In genomic region chr1:111471012-111471411, GRCh38 we compare ENCODE assay signal across 8 cellular contexts. TPM values are rescaled to one million over a fixed set of nuclear protein-coding genes. Genes with fewer than 3 reads are reported as not detected.
DNase-seq lines count a peak whose midpoint lies in the region; ATAC-seq and FAIRE-seq lines count a peak whose summit lies in the region.
"Had no signal": no experiment of that assay in that cellular context is flagged by ENCODE, and none has a peak within 500 bp of the region (broad histone marks: within the 10 kb centered on the region; RNA-seq: fewer than 3 reads in every experiment).

No MANE protein-coding gene starts in this region.

- intact Hi-C loops in left colon (cut with DNase I, micrococcal nuclease) = no loop called here

- no peak overlapping the region for H4K5ac ChIP-seq in mesendoderm (ENCODE audit: low read length)

- H3K4me2 ChIP-seq in mesendoderm (ENCODE audit: low read length) = no peak overlapping the region

- no peak overlapping the region for H3K23ac ChIP-seq in mesendoderm (ENCODE audit: low read length)

- no peak overlapping the region for H3K9ac ChIP-seq in mesendoderm (ENCODE audit: low read length)

- H3K27ac ChIP-seq in mesendoderm (ENCODE audit: low read depth, low read length) = no peak overlapping the region

- no peaks in the 10 kb centered on the region for H3K36me3 ChIP-seq in mesendoderm (ENCODE audit: control insufficient read depth, insufficient read depth, low read length)

- no peak overlapping the region for H3K56ac ChIP-seq in mesendoderm (ENCODE audit: low read length)

- no peak overlapping the region for H3K4me3 ChIP-seq in mesendoderm (ENCODE audit: low read length)

- no peak overlapping the region for H2BK15ac ChIP-seq in mesendoderm (replicated peaks; ENCODE audit: low read depth)

- H3K4ac ChIP-seq in mesendoderm (ENCODE audit: low read depth, low read length) = no peak overlapping the region

- no peaks in the 10 kb centered on the region for H3K79me2 ChIP-seq in mesendoderm (ENCODE audit: control insufficient read depth, insufficient read depth, low read length)

- no peak overlapping the region for H2BK120ac ChIP-seq in mesendoderm (ENCODE audit: low read depth, low read length)

- no peak overlapping the region for H2BK5ac ChIP-seq in mesendoderm (ENCODE audit: low read length)

- H3K27me3 ChIP-seq in mesendoderm (ENCODE audit: insufficient read depth, low read length, poor library complexity) = no peaks in the 10 kb centered on the region

- no peaks in the 10 kb centered on the region for H3K4me1 ChIP-seq in mesendoderm (ENCODE audit: control insufficient read depth, low read depth, low read length)

- WGBS in mesendoderm (ENCODE audit: extremely low coverage, insufficient coverage, low lambda C conversion rate) = no CpG with 5 or more reads among the region's 3 CpGs

- in situ Hi-C loops in KBM-7 (cut with MboI; ENCODE audit: low pct_unique_long_range_greater_than_20kb, low sequenced_read_pairs) = no loop called here

- DNase-seq in KBM-7 = peak; percentile 95
- peak; percentile 51 to 67 for DNase-seq in activated CD4-positive, alpha-beta T cell treated with anti-CD3 and anti-CD28 coated beads, Interleukin-2, amount 50 U/mL, for 48 hours
- peak; percentile 35 to 64 for DNase-seq in left colon
- peak; percentile 66 for DNase-seq in stimulated activated naive CD8-positive, alpha-beta T cell treated with anti-CD3 and anti-CD28 coated beads, Interleukin-15, Interleukin-2, amounts not matched to agents 100 U/mL and 50 U/mL, for 24 hours
- no peak for DNase-seq in mesendoderm
- DNase-seq in frontal cortex (ENCODE audit: low spot score in 2 of 2) = no peak
- no peak for DNase-seq in NCI-H1436 (lab: John Stamatoyannopoulos, UW)

- FAIRE-seq in frontal cortex (lab: Jason Lieb, UNC) = no peak

- H3K18ac ChIP-seq in mesendoderm (ENCODE audit: low read length) = no peak overlapping the region

- no peak overlapping the region for H2AK5ac ChIP-seq in mesendoderm (ENCODE audit: low read length)

- no peak overlapping the region for H4K8ac ChIP-seq in mesendoderm (ENCODE audit: low read depth, low read length)

- no peaks in the 10 kb centered on the region for H3K79me1 ChIP-seq in mesendoderm (ENCODE audit: low read length)

- ATAC-seq in left colon = peak; percentile 55
- peak; percentile 74 for ATAC-seq in stimulated activated naive CD8-positive, alpha-beta T cell treated with anti-CD3 and anti-CD28 coated beads, Interleukin-15, Interleukin-2, amounts not matched to agents 100 U/mL and 50 U/mL, for 24 hours

RNA-seq across cellular contexts. Expression of gene C1orf162, which starts 2.8 kb away (rescaled TPM):
- total RNA-seq in left colon (1 to 10 TPM; 4.4 to 5.6 TPM), frontal cortex (0.41 TPM)
- 0.34 TPM for polyA plus RNA-seq in mesendoderm (2013, experiment 1 of 2)
- polyA plus RNA-seq in mesendoderm (2013, experiment 2 of 2) = 0.20 TPM

RNA-seq across cellular contexts. Expression of gene ATP5PB, which starts 21.7 kb away (rescaled TPM):
- total RNA-seq in left colon = 100 to 1,000 TPM; 410 to 461 TPM
- polyA plus RNA-seq in mesendoderm (2013, experiment 1 of 2) = 325 TPM
- 325 TPM for polyA plus RNA-seq in mesendoderm (2013, experiment 2 of 2)
- 254 TPM for total RNA-seq in frontal cortex

RNA-seq across cellular contexts. Expression of gene WDR77, which starts 22.0 kb away (rescaled TPM):
- 10 to 100 TPM; 20.5 to 26.6 TPM for total RNA-seq in left colon
- 64.9 TPM for polyA plus RNA-seq in mesendoderm (2013, experiment 1 of 2)
- 63.7 TPM for polyA plus RNA-seq in mesendoderm (2013, experiment 2 of 2)
- 20.8 TPM for total RNA-seq in frontal cortex

RNA-seq across cellular contexts. Expression of gene ADORA3, which starts 32.4 kb away (rescaled TPM):
- total RNA-seq in left colon = 1 to 10 TPM; 2.1 to 4.7 TPM
- not detected for polyA plus RNA-seq in mesendoderm (2013, experiment 1 of 2)
- not detected for polyA plus RNA-seq in mesendoderm (2013, experiment 2 of 2)
- total RNA-seq in frontal cortex = 1.6 TPM
- total RNA-seq: HT1080 had no signal

RNA-seq across cellular contexts. Expression of gene TMIGD3, which starts 32.4 kb away (rescaled TPM):
- total RNA-seq in left colon (1 to 10 TPM; 1.2 to 1.6 TPM), frontal cortex (1.2 TPM)
- polyA plus RNA-seq in mesendoderm (2013, experiment 1 of 2) = 0.06 TPM
- not detected for polyA plus RNA-seq in mesendoderm (2013, experiment 2 of 2)
- total RNA-seq: HT1080 had no signal

Comparison
In these comparisons a context has a peak if more than half of its experiments do, and no peak if none do; other contexts are left out.
1. DNase-seq: peak in KBM-7 (single experiment), activated CD4-positive, alpha-beta T cell treated with anti-CD3 and anti-CD28 coated beads, Interleukin-2, amount 50 U/mL, for 48 hours (2 of 2), left colon (2 of 2) and stimulated activated naive CD8-positive, alpha-beta T cell treated with anti-CD3 and anti-CD28 coated beads, Interleukin-15, Interleukin-2, amounts not matched to agents 100 U/mL and 50 U/mL, for 24 hours (single experiment); none in mesendoderm (single experiment), frontal cortex (0 of 2) and NCI-H1436 (single experiment).